1 cellular context compared by ENCODE assay signal in genomic region chr11:124233376-124233775, GRCh38.
TF ChIP-seq lines count a peak whose summit lies in the region.

No MANE protein-coding gene starts in this region.

TF ChIP-seq in HepG2, 621 proteins besides CTCF, POLR2A, EP300 and RAD21:
- peak; percentile 81 for TF ChIP-seq CEBPB (IDR thresholded peaks at IDR 0.05; ENCODE audit: borderline replicate concordance, low read depth, low read length)
- TF ChIP-seq ZNF770 (CRISPR knock-in tag; IDR thresholded peaks at IDR 0.05): no peak
- no peak for TF ChIP-seq KDM5B (CRISPR knock-in tag; IDR thresholded peaks at IDR 0.05; ENCODE audit: borderline replicate concordance)
- TF ChIP-seq ZFY (CRISPR knock-in tag; IDR thresholded peaks at IDR 0.05): no peak
- TF ChIP-seq BCL3 (CRISPR knock-in tag; IDR thresholded peaks at IDR 0.05): no peak
